In genomic region chr22:42070517-42071422, GRCh38 we compare ENCODE assay signal across 1 cellular context.
TF ChIP-seq lines count a peak whose summit lies in the region.

Gene NAGA, minus strand, starts transcription at chr22:42070812. Its CDS starts 515 bp downstream, at chr22:42070297.

TF ChIP-seq in HepG2, 621 proteins besides CTCF, POLR2A, EP300 and RAD21 (continued from another document and continues in another):
- TF ChIP-seq ZNF724P (CRISPR knock-in tag; IDR thresholded peaks at IDR 0.05; ENCODE audit: borderline replicate concordance) (no peak; the same call in 1 of the 2 replicates), NFKBIZ (CRISPR knock-in tag; IDR thresholded peaks at IDR 0.05) (no peak), ZNF878 (CRISPR knock-in tag; IDR thresholded peaks at IDR 0.05) (0 out of 2 replicates have a peak, but pooled peaks have one; percentile 42), SP5 (CRISPR knock-in tag; IDR thresholded peaks at IDR 0.05; ENCODE audit: borderline replicate concordance, low read depth) (no peak), KDM3A (CRISPR knock-in tag; IDR thresholded peaks at IDR 0.05; ENCODE audit: low read depth) (peak; percentile 43; the same call in 1 of the 2 replicates), ZNF543 (CRISPR knock-in tag; IDR thresholded peaks at IDR 0.05) (peak; percentile 89), STAG1 (CRISPR knock-in tag; IDR thresholded peaks at IDR 0.05) (no peak), ZNF318 (CRISPR knock-in tag; IDR thresholded peaks at IDR 0.05) (no peak), ZNF7 (CRISPR knock-in tag; IDR thresholded peaks at IDR 0.05) (no peak), ZIK1 (CRISPR knock-in tag; IDR thresholded peaks at IDR 0.05; ENCODE audit: borderline replicate concordance, low read depth) (peak; percentile 68), ZSCAN22 (CRISPR knock-in tag; IDR thresholded peaks at IDR 0.05) (0 out of 2 replicates have a peak, but pooled peaks have one; percentile 27), HNF1B (CRISPR knock-in tag; IDR thresholded peaks at IDR 0.05) (peak; percentile 94), ZBTB26 (CRISPR knock-in tag; IDR thresholded peaks at IDR 0.05; ENCODE audit: borderline replicate concordance) (peak; percentile 68; the same call in 1 of the 2 replicates), ZNF460 (CRISPR knock-in tag; IDR thresholded peaks at IDR 0.05; ENCODE audit: borderline replicate concordance) (peak; percentile 25; the same call in 1 of the 2 replicates), ZNF333 (CRISPR knock-in tag; IDR thresholded peaks at IDR 0.05; ENCODE audit: borderline replicate concordance) (no peak), ATAD3A (CRISPR knock-in tag; IDR thresholded peaks at IDR 0.05) (no peak), ZBTB7B (CRISPR knock-in tag; IDR thresholded peaks at IDR 0.05) (no peak), ZFP62 (CRISPR knock-in tag; IDR thresholded peaks at IDR 0.05) (no peak), ZSCAN30 (CRISPR knock-in tag; IDR thresholded peaks at IDR 0.05) (no peak), ATF2 (CRISPR knock-in tag; IDR thresholded peaks at IDR 0.05) (0 out of 2 replicates have a peak, but pooled peaks have one; percentile 29), DMAP1 (CRISPR knock-in tag; IDR thresholded peaks at IDR 0.05) (peak; percentile 74; the same call in 1 of the 2 replicates), XBP1 (CRISPR knock-in tag; IDR thresholded peaks at IDR 0.05) (no peak), BHLHE40 (IDR thresholded peaks at IDR 0.05; ENCODE audit: low read length) (no peak), KLF9 (CRISPR knock-in tag; IDR thresholded peaks at IDR 0.05; ENCODE audit: low read depth) (no peak), PAF1 (CRISPR knock-in tag; IDR thresholded peaks at IDR 0.05) (no peak), JUND (CRISPR knock-in tag; IDR thresholded peaks at IDR 0.05) (no peak), YEATS4 (CRISPR knock-in tag; IDR thresholded peaks at IDR 0.05; ENCODE audit: borderline replicate concordance) (peak; percentile 77; the same call in 1 of the 2 replicates), DBP (CRISPR knock-in tag; IDR thresholded peaks at IDR 0.05; ENCODE audit: not compliant biosample characterization) (no peak), ZNF841 (CRISPR knock-in tag; IDR thresholded peaks at IDR 0.05; ENCODE audit: borderline replicate concordance) (no peak; the same call in 1 of the 2 replicates), BRD4 (CRISPR knock-in tag; IDR thresholded peaks at IDR 0.05) (peak; percentile 76; the same call in 1 of the 2 replicates), CHD4 (IDR thresholded peaks at IDR 0.05; ENCODE audit: borderline replicate concordance, low read length) (no peak), LRRFIP1 (CRISPR knock-in tag; conservative IDR thresholded peaks at IDR 0.05) (no peak), MLX (CRISPR knock-in tag; IDR thresholded peaks at IDR 0.05) (0 out of 2 replicates have a peak, but pooled peaks have one; percentile 25), ZBTB25 (CRISPR knock-in tag; IDR thresholded peaks at IDR 0.05) (peak; percentile 74; the same call in 1 of the 2 replicates), PAWR (CRISPR knock-in tag; IDR thresholded peaks at IDR 0.05; ENCODE audit: borderline replicate concordance) (no peak), ZFP91 (CRISPR knock-in tag; IDR thresholded peaks at IDR 0.05; ENCODE audit: borderline replicate concordance) (peak; percentile 79), TOPORS (CRISPR knock-in tag; IDR thresholded peaks at IDR 0.05) (peak; percentile 92), ZNF564 (CRISPR knock-in tag; IDR thresholded peaks at IDR 0.05) (peak; percentile 84; the same call in 1 of the 2 replicates), ZBTB38 (CRISPR knock-in tag; IDR thresholded peaks at IDR 0.05) (peak; percentile 73; the same call in 1 of the 2 replicates), MTA1 (CRISPR knock-in tag; IDR thresholded peaks at IDR 0.05; ENCODE audit: borderline replicate concordance) (peak; percentile 94; the same call in 1 of the 2 replicates), FOXK1 (CRISPR knock-in tag; IDR thresholded peaks at IDR 0.05; ENCODE audit: borderline replicate concordance, low read depth) (no peak)
